In the genomic region with DNA sequence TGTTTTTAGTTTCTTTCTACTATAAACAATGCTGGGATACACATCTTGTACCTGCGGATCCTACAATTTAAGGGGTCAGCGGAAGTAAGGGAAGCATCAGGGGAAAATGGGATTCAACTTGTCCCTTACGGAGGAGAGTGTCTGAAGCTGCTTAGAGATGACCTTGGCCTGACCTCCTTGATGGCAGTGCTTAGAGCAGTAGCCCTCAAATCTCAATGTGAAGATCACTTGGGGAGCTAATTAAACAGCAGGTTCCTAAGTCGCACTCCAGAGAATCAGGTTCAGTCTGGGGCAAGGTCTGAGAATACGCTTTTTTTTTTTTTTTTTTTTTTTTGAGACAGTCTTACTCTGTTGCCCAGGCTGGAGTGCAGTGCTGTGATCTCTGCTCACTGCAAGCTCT, we compare ENCODE assay signal across 22 cellular contexts.
"Had no signal": no experiment of that assay in that cellular context is flagged by ENCODE, and none has a peak within 500 bp of the region (broad histone marks: within the 10 kb centered on the region; RNA-seq: fewer than 3 reads in every experiment).

No MANE protein-coding gene starts in this region.

- H3K27me3 Mint-ChIP-seq: T-cell had no signal

- H3K36me3 Mint-ChIP-seq: T-cell had no signal

- H3K9ac ChIP-seq: SK-N-SH had no signal

- DNase-seq: IMR-90, Karpas-422, KG1, MG63, NCI-H1092, NCI-H1105 treated with DMSO at 0.1 percent for 48 hours, NCI-H1417 treated with DMSO at 0.1 percent for 48 hours, NCI-H146, NCI-H1694 treated with DMSO at 0.1 percent for 48 hours, NCI-H1930, NCI-H2081, NCI-H2107, NCI-H2171 treated with DMSO at 0.1 percent for 48 hours, NCI-H2227 treated with DMSO at 0.1 percent for 48 hours, NCI-H526 treated with DMSO at 0.1 percent for 48 hours, NCI-H748 treated with DMSO at 0.1 percent for 48 hours, RPMI8226, SHP77, SK-N-SH, SW 1271, T-cell had no signal

- H3K4me1 Mint-ChIP-seq: T-cell had no signal

- ATAC-seq: HepG2, T-cell had no signal

- H3K27ac Mint-ChIP-seq: T-cell had no signal

- H3K4me3 Mint-ChIP-seq: T-cell had no signal

- H3K9me3 Mint-ChIP-seq: T-cell had no signal

- H3K4me2 ChIP-seq: SK-N-SH had no signal

- H3K4me3 ChIP-seq: MG63 had no signal

- H3K9me3 ChIP-seq: MG63, SK-N-SH had no signal

- H3K27me3 ChIP-seq: MG63 had no signal

- H3K36me3 ChIP-seq: MG63 had no signal
